ENCODE assay signal across 1 cellular context in the genomic region with DNA sequence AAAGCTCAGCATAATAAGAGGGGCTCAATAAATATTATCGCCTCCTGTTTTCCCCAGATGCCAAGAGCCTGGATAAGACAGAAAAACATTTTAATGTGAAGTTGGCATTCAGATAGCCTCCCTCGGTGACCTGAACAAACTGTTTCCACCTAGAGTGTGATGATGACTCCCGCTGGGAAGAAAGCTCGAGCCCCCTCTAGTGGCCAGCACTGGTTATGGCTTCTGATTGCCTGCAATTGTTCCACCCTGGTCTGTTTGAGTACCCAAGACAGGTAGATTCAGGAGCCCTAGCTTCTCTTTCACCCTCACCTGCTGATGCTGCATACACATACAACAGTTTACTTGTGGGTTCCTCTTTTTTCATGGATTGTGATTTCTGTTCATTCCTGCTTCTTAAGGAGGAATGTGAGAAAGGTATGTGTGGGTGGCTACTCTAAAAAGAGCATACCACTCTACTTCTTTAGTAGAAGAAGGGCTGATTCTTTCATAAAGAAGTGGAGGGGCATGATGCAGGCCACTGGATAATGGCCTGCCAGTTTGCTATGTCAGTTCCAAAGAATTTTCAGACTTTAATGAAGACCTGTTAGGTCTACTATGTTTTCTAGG.
TF ChIP-seq lines count a peak whose summit lies in the region.

No MANE protein-coding gene starts in this region.

TF ChIP-seq in HEK293, 187 proteins besides CTCF, POLR2A, EP300 and RAD21 (continued from another document):
- TF ChIP-seq, protein P1, sequence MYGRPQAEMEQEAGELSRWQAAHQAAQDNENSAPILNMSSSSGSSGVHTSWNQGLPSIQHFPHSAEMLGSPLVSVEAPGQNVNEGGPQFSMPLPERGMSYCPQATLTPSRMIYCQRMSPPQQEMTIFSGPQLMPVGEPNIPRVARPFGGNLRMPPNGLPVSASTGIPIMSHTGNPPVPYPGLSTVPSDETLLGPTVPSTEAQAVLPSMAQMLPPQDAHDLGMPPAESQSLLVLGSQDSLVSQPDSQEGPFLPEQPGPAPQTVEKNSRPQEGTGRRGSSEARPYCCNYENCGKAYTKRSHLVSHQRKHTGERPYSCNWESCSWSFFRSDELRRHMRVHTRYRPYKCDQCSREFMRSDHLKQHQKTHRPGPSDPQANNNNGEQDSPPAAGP (tag by site-specific recombination; IDR thresholded peaks at IDR 0.05) = no peak
- no peak for TF ChIP-seq ZFHX2 (tag by site-specific recombination; conservative IDR thresholded peaks at IDR 0.05)
